In genomic region chr19:2089727-2090053, GRCh38 we compare ENCODE assay signal across 9 cellular contexts. TPM values are rescaled to one million over a fixed set of nuclear protein-coding genes. Genes with fewer than 3 reads are reported as not detected.
A peak's percentile ranks its signal among the peaks of the same experiment; 100 is the strongest.
DNase-seq lines count a peak whose midpoint lies in the region; ATAC-seq and TF ChIP-seq lines count a peak whose summit lies in the region.
"Had no signal": no experiment of that assay in that cellular context is flagged by ENCODE, and none has a peak within 500 bp of the region (broad histone marks: within the 10 kb centered on the region; RNA-seq: fewer than 3 reads in every experiment).

No MANE protein-coding gene starts in this region.

- H3K9me3 Mint-ChIP-seq in MCF 10A (ENCODE audit: unreplicated experiment): no peaks in the 10 kb centered on the region

- H3K36me3 ChIP-seq in DOHH2 (ENCODE audit: control insufficient read depth, low read length) (peaks cover 61% of the 10 kb centered on the region), trophoblast cell (ENCODE audit: control insufficient read depth in 1 of 2, insufficient read depth in 2 of 2, low read length in 2 of 2) (peaks cover 2 to 10% of the 10 kb centered on the region in 2 experiments)

- peak overlapping the region; percentile 62 for H3K4me3 Mint-ChIP-seq in MCF 10A (ENCODE audit: unreplicated experiment)

- DNase-seq in MCF 10A (ENCODE audit: unreplicated experiment) (peak; percentile 37), trophoblast cell (no peak), NCI-H1694 treated with DMSO at 0.1 percent for 48 hours (lab: John Stamatoyannopoulos, UW) (no peak), germinal center (ENCODE audit: low spot score) (no peak)
- DNase-seq: NCI-H526 treated with DMSO at 0.1 percent for 48 hours had no signal

- H3K23ac ChIP-seq in trophoblast cell (ENCODE audit: low read length): no peak overlapping the region

- peaks cover 47% of the 10 kb centered on the region for H3K4me1 Mint-ChIP-seq in MCF 10A (ENCODE audit: insufficient read depth, unreplicated experiment)

- H3K27ac Mint-ChIP-seq in MCF 10A (ENCODE audit: low read depth, unreplicated experiment): peak overlapping the region; percentile 85

- peak overlapping the region; percentile 59 for H4K8ac ChIP-seq in trophoblast cell (ENCODE audit: low read depth, low read length)

- peak overlapping the region; percentile 80 for H2BK120ac ChIP-seq in trophoblast cell (ENCODE audit: insufficient read depth, low read length, poor library complexity)

- peak overlapping the region; percentile 74 for H3K4me2 ChIP-seq in DOHH2 (ENCODE audit: low read length)
- H3K4me2 ChIP-seq in trophoblast cell (ENCODE audit: low read length): no peak overlapping the region

- H3K79me2 ChIP-seq in DOHH2 (ENCODE audit: control insufficient read depth, low read length) (peaks cover 49% of the 10 kb centered on the region), trophoblast cell (ENCODE audit: control insufficient read depth, insufficient read depth, low read length, poor library complexity) (peaks cover 4% of the 10 kb centered on the region)

- H4K20me1 ChIP-seq in DOHH2 (ENCODE audit: control insufficient read depth, insufficient read depth, low read depth, low read length): no peaks in the 10 kb centered on the region

- H2BK12ac ChIP-seq in trophoblast cell (ENCODE audit: low read length): peak overlapping the region; percentile 66

- peak overlapping the region; percentile 74 for H2BK5ac ChIP-seq in trophoblast cell (ENCODE audit: low read depth, low read length, poor library complexity)

- H3F3A ChIP-seq in DOHH2 (ENCODE audit: control insufficient read depth, insufficient read depth): peaks cover 68% of the 10 kb centered on the region

- BruUV-seq in MCF 10A (replicated peaks; lab: Mats Ljungman, UMichigan): no TSS peak

- H4K12ac ChIP-seq in trophoblast cell (ENCODE audit: low read depth, low read length): peak overlapping the region; percentile 56

- peaks cover 17% of the 10 kb centered on the region for H3K79me1 ChIP-seq in trophoblast cell (ENCODE audit: low read length)

- peaks cover 33% of the 10 kb centered on the region for H3K36me3 Mint-ChIP-seq in MCF 10A (ENCODE audit: insufficient read depth, unreplicated experiment)

- no peaks in the 10 kb centered on the region for H3K9me2 ChIP-seq in DOHH2 (replicated peaks; ENCODE audit: control insufficient read depth, low read length)

- H3K27me3 Mint-ChIP-seq in MCF 10A (ENCODE audit: insufficient read depth, unreplicated experiment): no peaks in the 10 kb centered on the region

- H2AK5ac ChIP-seq in trophoblast cell (ENCODE audit: low read length): peak overlapping the region; percentile 11

- POLR2A ChIA-PET in MCF 10A (lab: Yijun Ruan, JAX): interaction anchor here (0.6 to 2.7 kb wide), 11 partner anchors 9 to 213 kb away, joined by 3 to 15 read pairs (median 4); no protein-coding TSS in a partner anchor

- peak overlapping the region; percentile 40 for H3K4ac ChIP-seq in trophoblast cell (ENCODE audit: low read depth, low read length)

- H3K27me3 ChIP-seq in DOHH2 (ENCODE audit: control insufficient read depth, low read length) (no peaks in the 10 kb centered on the region), trophoblast cell (ENCODE audit: insufficient read depth, low read length) (no peaks in the 10 kb centered on the region)

- peaks cover 81% of the 10 kb centered on the region for H3K4me1 ChIP-seq in DOHH2 (ENCODE audit: control insufficient read depth, low read length)
- peaks cover 23 to 28% of the 10 kb centered on the region in 2 experiments for H3K4me1 ChIP-seq in trophoblast cell (ENCODE audit: control insufficient read depth in 1 of 2, insufficient read depth in 2 of 2, low read length in 2 of 2)

- H3K9me3 ChIP-seq in DOHH2 (ENCODE audit: control insufficient read depth, insufficient read depth, low read length) (no peaks in the 10 kb centered on the region), trophoblast cell (ENCODE audit: insufficient read depth, low read depth, low read length) (no peaks in the 10 kb centered on the region)

- peak overlapping the region; percentile 12 for H3K18ac ChIP-seq in trophoblast cell (ENCODE audit: low read length)

- ATAC-seq in HG03108 (IDR thresholded peaks at IDR 0.05; ENCODE audit: unreplicated experiment) (peak; percentile 8), HG03135 (IDR thresholded peaks at IDR 0.05; ENCODE audit: unreplicated experiment) (no peak), HG03354 (IDR thresholded peaks at IDR 0.05; ENCODE audit: poor library complexity, severe bottlenecking, unreplicated experiment) (no peak)

- CTCF ChIA-PET in MCF 10A (lab: Yijun Ruan, JAX): no interaction called here

- intact Hi-C loops in MCF 10A (cut with micrococcal nuclease): loop anchor here (2.0 kb wide), 1 partner anchor 71 kb away; no protein-coding TSS in a partner anchor

- H3K4me3 ChIP-seq in DOHH2 (ENCODE audit: low read length) (peak overlapping the region; percentile 82), trophoblast cell (ENCODE audit: low read depth, low read length) (no peak overlapping the region)

- peak overlapping the region; percentile 99 for H3K27ac ChIP-seq in DOHH2 (ENCODE audit: low read depth, low read length)
- peak overlapping the region; percentile 79 for H3K27ac ChIP-seq in trophoblast cell (ENCODE audit: low read depth, low read length)

- TF ChIP-seq CTCF in DOHH2 (IDR thresholded peaks at IDR 0.05; ENCODE audit: low read depth, low read length, poor library complexity, severe bottlenecking): no peak
- TF ChIP-seq CTCF in MCF 10A (IDR thresholded peaks at IDR 0.05; ENCODE audit: unreplicated experiment): no peak

- no peak overlapping the region for H2AFZ ChIP-seq in trophoblast cell (ENCODE audit: insufficient read depth, low read length, poor library complexity)

- no CpG with 5 or more reads among the region's 2 CpGs for WGBS in trophoblast cell (ENCODE audit: extremely low coverage, insufficient coverage, insufficient read length)

- H3K14ac ChIP-seq in trophoblast cell (ENCODE audit: low read length): peak overlapping the region; percentile 45

- H4K91ac ChIP-seq in trophoblast cell (ENCODE audit: low read depth, low read length): peak overlapping the region; percentile 80

- no peak overlapping the region for H3K9ac ChIP-seq in trophoblast cell (ENCODE audit: low read length)

RNA-seq across cellular contexts. Expression of gene MOB3A, which starts 6.4 kb away (rescaled TPM):
- 40.9 and 47.2 TPM in 2 replicates for total RNA-seq in MCF 10A (2022)
- polyA plus RNA-seq in trophoblast cell (2013): 34.5 and 34.8 TPM in 2 replicates

RNA-seq across cellular contexts. Expression of gene IZUMO4, which starts 7.0 kb away (rescaled TPM):
- 3.1 and 5.3 TPM in 2 replicates for total RNA-seq in MCF 10A (2022)
- 1.2 and 1.5 TPM in 2 replicates for polyA plus RNA-seq in trophoblast cell (2013)

RNA-seq across cellular contexts. Expression of gene MKNK2, which starts 38.6 kb away (rescaled TPM):
- 146 and 224 TPM in 2 replicates for total RNA-seq in MCF 10A (2022)
- polyA plus RNA-seq in trophoblast cell (2013): 339 and 368 TPM in 2 replicates
